Comparison of ENCODE assay signal across 14 cellular contexts in the genomic region with DNA sequence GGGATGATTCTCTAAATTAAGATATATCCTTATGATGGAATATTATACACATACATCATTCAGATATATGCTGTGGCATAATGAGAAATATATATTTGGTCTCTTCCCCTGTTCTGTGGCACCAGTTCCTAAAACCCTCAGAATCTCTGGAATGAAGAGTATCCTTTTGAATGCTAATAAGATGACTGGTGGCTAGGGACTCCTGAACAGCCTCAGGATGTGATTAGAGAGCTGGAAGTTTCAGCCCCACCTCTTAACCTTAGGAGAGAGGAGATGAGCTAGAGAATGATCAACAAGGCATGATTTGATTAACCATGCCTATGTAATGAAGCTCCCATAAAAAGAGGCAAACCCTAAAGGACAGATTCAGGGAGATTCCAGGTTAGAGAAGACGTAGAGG.
DNase-seq lines count a peak whose midpoint lies in the region; ATAC-seq and TF ChIP-seq lines count a peak whose summit lies in the region.
"Had no signal": no experiment of that assay in that cellular context is flagged by ENCODE, and none has a peak within 500 bp of the region (broad histone marks: within the 10 kb centered on the region; RNA-seq: fewer than 3 reads in every experiment).

No MANE protein-coding gene starts in this region.

- no peak for ATAC-seq in HG03159 (IDR thresholded peaks at IDR 0.05; ENCODE audit: unreplicated experiment)
- ATAC-seq: HCT116 had no signal

- H3K4me2 ChIP-seq in neural progenitor cell = no peak overlapping the region
- H3K4me2 ChIP-seq: BLaER1 treated with 17β-estradiol and CSF1 and Interleukin-3, amounts not matched to agents 10 nM and 100 nM had no signal

- H3K36me3 ChIP-seq in NT2/D1 (ENCODE audit: insufficient read depth, insufficient read length, low read length) (no peaks in the 10 kb centered on the region), neural progenitor cell (no peaks in the 10 kb centered on the region)
- H3K36me3 ChIP-seq: BLaER1 treated with 17β-estradiol and CSF1 and Interleukin-3, amounts not matched to agents 10 nM and 100 nM had no signal

- H3K4me1 Mint-ChIP-seq in neural progenitor cell = no peaks in the 10 kb centered on the region
- H3K4me1 Mint-ChIP-seq in activated CD4-positive, alpha-beta memory T cell treated with anti-CD3 and anti-CD28 coated beads for 36 hours (ENCODE audit: low read depth) = no peaks in the 10 kb centered on the region
- H3K4me1 Mint-ChIP-seq: CD4-positive, CD25-positive, alpha-beta regulatory T cell had no signal

- POLR2A ChIA-PET in activated CD4-positive, alpha-beta memory T cell treated with anti-CD3 and anti-CD28 coated beads for 36 hours (lab: Charles Lee) = no interaction called here

- CTCF ChIA-PET in activated CD4-positive, alpha-beta memory T cell treated with anti-CD3 and anti-CD28 coated beads for 36 hours (lab: Charles Lee) = no interaction called here

- intact Hi-C loops in activated CD4-positive, alpha-beta memory T cell treated with anti-CD3 and anti-CD28 coated beads for 36 hours (cut with micrococcal nuclease) = no loop called here

- H3K9me3 ChIP-seq in NT2/D1 (ENCODE audit: insufficient read depth, low read length) (no peaks in the 10 kb centered on the region), neural progenitor cell (ENCODE audit: low read depth) (no peaks in the 10 kb centered on the region)

- no peaks in the 10 kb centered on the region for H3K4me1 ChIP-seq in NT2/D1 (ENCODE audit: insufficient read depth, insufficient read length)
- H3K4me1 ChIP-seq in neural progenitor cell = peaks cover 11% of the 10 kb centered on the region
- H3K4me1 ChIP-seq: BLaER1 treated with 17β-estradiol and CSF1 and Interleukin-3, amounts not matched to agents 10 nM and 100 nM had no signal

- no peak for TF ChIP-seq CTCF in neural progenitor cell (IDR thresholded peaks at IDR 0.05)

- H3K27me3 ChIP-seq in NT2/D1 (ENCODE audit: insufficient read depth, insufficient read length) = no peaks in the 10 kb centered on the region
- H3K27me3 ChIP-seq in neural progenitor cell = no peaks in the 10 kb centered on the region
- H3K27me3 ChIP-seq: BLaER1 treated with 17β-estradiol and CSF1 and Interleukin-3, amounts not matched to agents 10 nM and 100 nM had no signal

- no peaks in the 10 kb centered on the region for H3F3A ChIP-seq in neural progenitor cell (ENCODE audit: low read depth)

- no peak overlapping the region for H3K27ac Mint-ChIP-seq in neural progenitor cell
- no peak overlapping the region for H3K27ac Mint-ChIP-seq in activated CD4-positive, alpha-beta memory T cell treated with anti-CD3 and anti-CD28 coated beads for 36 hours
- H3K27ac Mint-ChIP-seq: CD4-positive, CD25-positive, alpha-beta regulatory T cell had no signal

- no peak overlapping the region for H3K4me3 Mint-ChIP-seq in neural progenitor cell
- no peak overlapping the region for H3K4me3 Mint-ChIP-seq in activated CD4-positive, alpha-beta memory T cell treated with anti-CD3 and anti-CD28 coated beads for 36 hours
- H3K4me3 Mint-ChIP-seq: CD4-positive, CD25-positive, alpha-beta regulatory T cell had no signal

- DNase-seq in ELF-1 (ENCODE audit: low read depth, low spot score) (peak; percentile 48), NT2/D1 (ENCODE audit: low read depth, low spot score) (peak; percentile 46), iPS DF 19.7 (ENCODE audit: low read depth, low spot score) (peak; percentile 42), neural progenitor cell (ENCODE audit: low spot score) (peak; percentile 27), NCI-H1092 treated with DMSO at 0.1 percent for 48 hours (lab: John Stamatoyannopoulos, UW) (no peak)
- no peak for DNase-seq in activated CD4-positive, alpha-beta memory T cell treated with anti-CD3 and anti-CD28 coated beads for 36 hours
- DNase-seq: 8988T; CD4-positive, CD25-positive, alpha-beta regulatory T cell; DMS53; GOT3; KBM-7 had no signal

- no peaks in the 10 kb centered on the region for H3K9me3 Mint-ChIP-seq in neural progenitor cell
- peaks cover 3% of the 10 kb centered on the region for H3K9me3 Mint-ChIP-seq in activated CD4-positive, alpha-beta memory T cell treated with anti-CD3 and anti-CD28 coated beads for 36 hours

- no peaks in the 10 kb centered on the region for H4K20me1 ChIP-seq in neural progenitor cell (ENCODE audit: low read depth)
- H4K20me1 ChIP-seq: BLaER1 treated with 17β-estradiol and CSF1 and Interleukin-3, amounts not matched to agents 10 nM and 100 nM had no signal

- no peak overlapping the region for H3K9ac ChIP-seq in NT2/D1 (ENCODE audit: insufficient read length, low read depth)
- H3K9ac ChIP-seq in neural progenitor cell = no peak overlapping the region
- H3K9ac ChIP-seq: BLaER1 treated with 17β-estradiol and CSF1 and Interleukin-3, amounts not matched to agents 10 nM and 100 nM had no signal

- peak overlapping the region; percentile 58 for H2AFZ ChIP-seq in neural progenitor cell (replicated peaks)

- peaks cover 4% of the 10 kb centered on the region for H3K27me3 Mint-ChIP-seq in neural progenitor cell (ENCODE audit: insufficient read depth, low read depth)
- H3K27me3 Mint-ChIP-seq in activated CD4-positive, alpha-beta memory T cell treated with anti-CD3 and anti-CD28 coated beads for 36 hours = no peaks in the 10 kb centered on the region
- H3K27me3 Mint-ChIP-seq: CD4-positive, CD25-positive, alpha-beta regulatory T cell had no signal

- H3K4me3 ChIP-seq in NT2/D1 (ENCODE audit: insufficient read length, low read depth) (no peak overlapping the region), neural progenitor cell (no peak overlapping the region)
- H3K4me3 ChIP-seq: BLaER1 treated with 17β-estradiol and CSF1 and Interleukin-3, amounts not matched to agents 10 nM and 100 nM had no signal

- no peaks in the 10 kb centered on the region for H3K36me3 Mint-ChIP-seq in neural progenitor cell
- no peaks in the 10 kb centered on the region for H3K36me3 Mint-ChIP-seq in activated CD4-positive, alpha-beta memory T cell treated with anti-CD3 and anti-CD28 coated beads for 36 hours
- H3K36me3 Mint-ChIP-seq: CD4-positive, CD25-positive, alpha-beta regulatory T cell had no signal

- H3K27ac ChIP-seq in neural progenitor cell = no peak overlapping the region
- H3K27ac ChIP-seq: BLaER1 treated with 17β-estradiol and CSF1 and Interleukin-3, amounts not matched to agents 10 nM and 100 nM had no signal

- no peaks in the 10 kb centered on the region for H3K79me2 ChIP-seq in neural progenitor cell (ENCODE audit: low read depth)

Comparison
In these comparisons a context has a peak if more than half of its experiments do, and no peak if none do; other contexts are left out.
1. DNase-seq: peak in ELF-1 (single experiment), NT2/D1 (single experiment), iPS DF 19.7 (single experiment) and neural progenitor cell (single experiment); none in NCI-H1092 treated with DMSO at 0.1 percent for 48 hours (single experiment) and activated CD4-positive, alpha-beta memory T cell treated with anti-CD3 and anti-CD28 coated beads for 36 hours (single experiment).